28 cellular contexts compared by ENCODE assay signal in genomic region chr12:78455991-78456390, GRCh38.
"Had no signal": no experiment of that assay in that cellular context is flagged by ENCODE, and none has a peak within 500 bp of the region (broad histone marks: within the 10 kb centered on the region; RNA-seq: fewer than 3 reads in every experiment).

No MANE protein-coding gene starts in this region.

- H3K36me3 ChIP-seq: brain microvascular endothelial cell, esophagus squamous epithelium, heart left ventricle had no signal

- H3K4me3 ChIP-seq: esophagus squamous epithelium, heart left ventricle had no signal

- H3K9me3 ChIP-seq: esophagus squamous epithelium, heart left ventricle had no signal

- H3K27me3 Mint-ChIP-seq: activated CD4-positive, alpha-beta memory T cell treated with anti-CD3 and anti-CD28 coated beads for 36 hours; activated CD4-positive, alpha-beta T cell treated with anti-CD3 and anti-CD28 coated beads for 36 hours; activated CD4-positive, alpha-beta T cell treated with anti-CD3 and anti-CD28 coated beads, Interleukin-2, amount 10 ng/mL, durations not matched to agents 24 days and 14 days; activated CD8-positive, alpha-beta memory T cell treated with anti-CD3 and anti-CD28 coated beads, Interleukin-2, amount 10 ng/mL, durations not matched to agents 7 days and 5 days; activated naive CD4-positive, alpha-beta T cell treated with anti-CD3 and anti-CD28 coated beads, Interleukin-2, amount 10 ng/mL, durations not matched to agents 7 days and 5 days; activated naive CD8-positive, alpha-beta T cell treated with anti-CD3 and anti-CD28 coated beads, Interleukin-2, amount 10 ng/mL, durations not matched to agents 7 days and 5 days; T-helper 17 cell had no signal

- H3K4me3 Mint-ChIP-seq: activated CD4-positive, alpha-beta memory T cell treated with anti-CD3 and anti-CD28 coated beads for 36 hours; activated CD4-positive, alpha-beta T cell treated with anti-CD3 and anti-CD28 coated beads for 36 hours; activated CD4-positive, alpha-beta T cell treated with anti-CD3 and anti-CD28 coated beads, Interleukin-2, amount 10 ng/mL, durations not matched to agents 24 days and 14 days; activated CD8-positive, alpha-beta memory T cell treated with anti-CD3 and anti-CD28 coated beads, Interleukin-2, amount 10 ng/mL, durations not matched to agents 7 days and 5 days; activated CD8-positive, alpha-beta T cell treated with anti-CD3 and anti-CD28 coated beads, Interleukin-2, amount 10 ng/mL, durations not matched to agents 7 days and 5 days; activated naive CD4-positive, alpha-beta T cell treated with anti-CD3 and anti-CD28 coated beads, Interleukin-2, amount 10 ng/mL, durations not matched to agents 7 days and 5 days; activated naive CD8-positive, alpha-beta T cell treated with anti-CD3 and anti-CD28 coated beads, Interleukin-2, amount 10 ng/mL, durations not matched to agents 7 days and 5 days; activated T-cell treated with anti-CD3 and anti-CD28 coated beads, Interleukin-2, amount 50 U/mL, for 72 hours; T-helper 17 cell had no signal

- H3K27ac ChIP-seq: brain microvascular endothelial cell, epithelial cell of prostate, esophagus squamous epithelium, heart left ventricle had no signal

- H3K36me3 Mint-ChIP-seq: activated CD4-positive, alpha-beta memory T cell treated with anti-CD3 and anti-CD28 coated beads for 36 hours; activated CD8-positive, alpha-beta memory T cell treated with anti-CD3 and anti-CD28 coated beads, Interleukin-2, amount 10 ng/mL, durations not matched to agents 7 days and 5 days; activated naive CD4-positive, alpha-beta T cell treated with anti-CD3 and anti-CD28 coated beads, Interleukin-2, amount 10 ng/mL, durations not matched to agents 7 days and 5 days; activated naive CD4-positive, alpha-beta T cell treated with anti-CD3 and anti-CD28 coated beads, Interleukin-2, amount 50 U/mL, for 72 hours; activated naive CD8-positive, alpha-beta T cell treated with anti-CD3 and anti-CD28 coated beads, Interleukin-2, amount 10 ng/mL, durations not matched to agents 7 days and 5 days had no signal

- DNase-seq: activated CD4-positive, alpha-beta memory T cell treated with anti-CD3 and anti-CD28 coated beads for 36 hours; activated CD4-positive, alpha-beta T cell treated with anti-CD3 and anti-CD28 coated beads for 36 hours; activated CD4-positive, alpha-beta T cell treated with anti-CD3 and anti-CD28 coated beads, Interleukin-2, amount 10 ng/mL, durations not matched to agents 24 days and 14 days; activated CD4-positive, CD25-positive, alpha-beta regulatory T cell; activated CD4-positive, CD25-positive, alpha-beta regulatory T cell treated with anti-CD3 and anti-CD28 coated beads, Interleukin-2, amount 50 U/mL, for 72 hours; activated CD8-positive, alpha-beta memory T cell treated with anti-CD3 and anti-CD28 coated beads, Interleukin-2, amount 10 ng/mL, durations not matched to agents 7 days and 5 days; activated CD8-positive, alpha-beta memory T cell treated with anti-CD3 and anti-CD28 coated beads, Interleukin-2, amount 50 U/mL, for 4 hours; activated CD8-positive, alpha-beta T cell treated with anti-CD3 and anti-CD28 coated beads, Interleukin-2, amount 10 ng/mL, durations not matched to agents 7 days and 5 days; activated gamma-delta T cell; activated naive CD4-positive, alpha-beta T cell; activated naive CD4-positive, alpha-beta T cell treated with anti-CD3 and anti-CD28 coated beads, Interleukin-2, amount 10 ng/mL, durations not matched to agents 7 days and 5 days; activated naive CD8-positive, alpha-beta T cell treated with anti-CD3 and anti-CD28 coated beads, Interleukin-2, amount 10 ng/mL, durations not matched to agents 7 days and 5 days; activated T-cell treated with anti-CD3 and anti-CD28 coated beads, Interleukin-2, amount 50 U/mL, for 1 hour; activated T-cell treated with anti-CD3 and anti-CD28 coated beads, Interleukin-2, amount 50 U/mL, for 72 hours; amniotic stem cell; anterior cingulate cortex; brain microvascular endothelial cell; caudate nucleus; cortex of kidney; effector CD8-positive, alpha-beta T cell; esophagus squamous epithelium; glutamatergic neuron; heart left ventricle; hypothalamus; T-helper 1 cell; T-helper 17 cell had no signal

- H3K27me3 ChIP-seq: brain microvascular endothelial cell, esophagus squamous epithelium, heart left ventricle had no signal

- H3K4me1 ChIP-seq: esophagus squamous epithelium, heart left ventricle had no signal

- H3K4me1 Mint-ChIP-seq: activated CD4-positive, alpha-beta T cell treated with anti-CD3 and anti-CD28 coated beads for 36 hours; activated CD4-positive, alpha-beta T cell treated with anti-CD3 and anti-CD28 coated beads, Interleukin-2, amount 10 ng/mL, durations not matched to agents 24 days and 14 days; activated CD8-positive, alpha-beta memory T cell treated with anti-CD3 and anti-CD28 coated beads, Interleukin-2, amount 10 ng/mL, durations not matched to agents 7 days and 5 days; activated naive CD4-positive, alpha-beta T cell treated with anti-CD3 and anti-CD28 coated beads, Interleukin-2, amount 10 ng/mL, durations not matched to agents 7 days and 5 days; activated naive CD8-positive, alpha-beta T cell treated with anti-CD3 and anti-CD28 coated beads, Interleukin-2, amount 10 ng/mL, durations not matched to agents 7 days and 5 days; T-helper 17 cell had no signal

- H3K9me3 Mint-ChIP-seq: activated CD4-positive, alpha-beta T cell treated with anti-CD3 and anti-CD28 coated beads, Interleukin-2, amount 10 ng/mL, durations not matched to agents 24 days and 14 days had no signal

- ATAC-seq: activated CD4-positive, alpha-beta T cell treated with anti-CD3 and anti-CD28 coated beads for 36 hours; activated CD8-positive, alpha-beta memory T cell treated with anti-CD3 and anti-CD28 coated beads, Interleukin-2, amount 10 ng/mL, durations not matched to agents 7 days and 5 days; activated CD8-positive, alpha-beta T cell treated with anti-CD3 and anti-CD28 coated beads, Interleukin-2, amount 10 ng/mL, durations not matched to agents 7 days and 5 days; activated naive CD4-positive, alpha-beta T cell treated with anti-CD3 and anti-CD28 coated beads, Interleukin-2, amount 50 U/mL, for 72 hours; activated T-cell treated with anti-CD3 and anti-CD28 coated beads, Interleukin-2, amount 50 U/mL, for 72 hours; heart left ventricle; T-helper 17 cell had no signal
